1 cellular context compared by ENCODE assay signal in the genomic region with DNA sequence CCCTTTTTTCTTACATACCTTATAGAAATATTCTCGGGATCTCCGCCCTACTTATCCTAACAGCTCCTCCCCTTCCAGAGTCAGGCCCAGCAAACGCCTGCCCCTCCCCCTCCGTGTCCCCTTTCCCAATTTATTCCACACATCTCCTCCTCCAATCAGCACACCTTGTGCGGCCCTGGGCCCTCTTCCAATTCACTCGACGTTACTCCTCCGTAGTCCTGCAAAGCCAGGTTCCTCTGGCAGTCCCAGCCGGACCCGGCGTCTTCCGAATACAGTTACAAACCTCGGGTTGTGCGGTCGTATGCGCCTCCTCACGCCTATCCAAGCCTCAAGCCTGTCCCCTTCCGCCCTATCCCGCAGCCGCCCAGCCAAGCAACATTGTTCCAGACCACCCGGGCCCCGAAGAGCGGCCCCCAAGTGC.
A peak's percentile ranks its signal among the peaks of the same experiment; 100 is the strongest.
TF ChIP-seq lines count a peak whose summit lies in the region.

No MANE protein-coding gene starts in this region.

TF ChIP-seq in GM12878, 131 proteins besides CTCF, POLR2A, EP300 and RAD21:
- TF ChIP-seq SRF (IDR thresholded peaks at IDR 0.05; ENCODE audit: low read depth in 2 of 2, low read length in 2 of 2) (no peak), MXI1 (IDR thresholded peaks at IDR 0.05; ENCODE audit: low read depth, low read length) (0 out of 2 replicates have a peak, but pooled peaks have one; percentile 14)
